Comparison of ENCODE assay signal across 17 cellular contexts in genomic region chr6:166655251-166655650, GRCh38. TPM values are rescaled to one million over a fixed set of nuclear protein-coding genes. Genes with fewer than 3 reads are reported as not detected.
DNase-seq lines count a peak whose midpoint lies in the region; ATAC-seq and TF ChIP-seq lines count a peak whose summit lies in the region.
"Had no signal": no experiment of that assay in that cellular context is flagged by ENCODE, and none has a peak within 500 bp of the region (broad histone marks: within the 10 kb centered on the region; RNA-seq: fewer than 3 reads in every experiment).

No MANE protein-coding gene starts in this region.

- TF ChIP-seq POLR2A in right lobe of liver (IDR thresholded peaks at IDR 0.05) = no peak

- no peaks in the 10 kb centered on the region for H3K36me3 ChIP-seq in right lobe of liver
- H3K36me3 ChIP-seq: SJCRH30 had no signal

- intact Hi-C loops in right lobe of liver (cut with DNase I) = no loop called here

- peaks cover 0 to 3% of the 10 kb centered on the region in 2 donors for H3K27me3 ChIP-seq in right lobe of liver
- H3K27me3 ChIP-seq: SJCRH30 had no signal

- TF ChIP-seq CTCF in right lobe of liver (IDR thresholded peaks at IDR 0.05) = no peak

- no peaks in the 10 kb centered on the region for H3K9me3 ChIP-seq in right lobe of liver
- H3K9me3 ChIP-seq: SJCRH30 had no signal

- DNase-seq in DMS153 (lab: John Stamatoyannopoulos, UW) (peak; percentile 8), DMS153 treated with DMSO at 0.1 percent for 48 hours (lab: John Stamatoyannopoulos, UW; ENCODE audit: unreplicated experiment) (no peak), DMS53 (lab: John Stamatoyannopoulos, UW) (peak; percentile 94), right lobe of liver (peak in 1 of 3 donors; percentile 64), hypothalamus (lab: John Stamatoyannopoulos, UW) (no peak), NCI-H1105 treated with DMSO at 0.1 percent for 48 hours (lab: John Stamatoyannopoulos, UW) (no peak), medulla oblongata (ENCODE audit: extremely low spot score) (no peak)
- DNase-seq: AML-193; COR-L47; GDM1; NCI-H1417; NCI-H1694 treated with DMSO at 0.1 percent for 48 hours; NCI-H69; NK-92 treated with Interleukin-12 subunit alpha and Interleukin-12 subunit beta, amount 100 ng/mL, for 24 hours; SJCRH30 had no signal

- WGBS in right lobe of liver (ENCODE audit: insufficient coverage, low coverage, low lambda C conversion rate, missing lambda C conversion rate) = 30% methylated on average over 6 of the region's 6 CpGs

- H3K4me3 ChIP-seq in right lobe of liver = no peak overlapping the region
- H3K4me3 ChIP-seq: SJCRH30 had no signal

- no peaks in the 10 kb centered on the region for H3K4me1 ChIP-seq in right lobe of liver

- peak overlapping the region; percentile 10 for H3K27ac ChIP-seq in angular gyrus (ENCODE audit: low read depth, low read length)
- H3K27ac ChIP-seq in right lobe of liver = no peak overlapping the region
- H3K27ac ChIP-seq: 22Rv1, SJCRH30 had no signal

- ATAC-seq in right lobe of liver = peak; percentile 66 to 85 (median 76)

RNA-seq across cellular contexts. Expression of gene RPS6KA2, which starts 28.2 kb away (rescaled TPM):
- 10 to 100 TPM in 3 of 6 experiments, 1 to 10 TPM in 3; 6.4 to 18.1 (median 11.1) TPM for total RNA-seq in right lobe of liver

Comparison
In these comparisons a context has a peak if more than half of its experiments do, and no peak if none do; other contexts are left out.
1. DNase-seq: peak in DMS153 (single experiment) and DMS53 (single experiment); none in DMS153 treated with DMSO at 0.1 percent for 48 hours (single experiment), hypothalamus (0 of 51), NCI-H1105 treated with DMSO at 0.1 percent for 48 hours (single experiment) and medulla oblongata (single experiment).